ENCODE assay signal across 13 cellular contexts in the genomic region with DNA sequence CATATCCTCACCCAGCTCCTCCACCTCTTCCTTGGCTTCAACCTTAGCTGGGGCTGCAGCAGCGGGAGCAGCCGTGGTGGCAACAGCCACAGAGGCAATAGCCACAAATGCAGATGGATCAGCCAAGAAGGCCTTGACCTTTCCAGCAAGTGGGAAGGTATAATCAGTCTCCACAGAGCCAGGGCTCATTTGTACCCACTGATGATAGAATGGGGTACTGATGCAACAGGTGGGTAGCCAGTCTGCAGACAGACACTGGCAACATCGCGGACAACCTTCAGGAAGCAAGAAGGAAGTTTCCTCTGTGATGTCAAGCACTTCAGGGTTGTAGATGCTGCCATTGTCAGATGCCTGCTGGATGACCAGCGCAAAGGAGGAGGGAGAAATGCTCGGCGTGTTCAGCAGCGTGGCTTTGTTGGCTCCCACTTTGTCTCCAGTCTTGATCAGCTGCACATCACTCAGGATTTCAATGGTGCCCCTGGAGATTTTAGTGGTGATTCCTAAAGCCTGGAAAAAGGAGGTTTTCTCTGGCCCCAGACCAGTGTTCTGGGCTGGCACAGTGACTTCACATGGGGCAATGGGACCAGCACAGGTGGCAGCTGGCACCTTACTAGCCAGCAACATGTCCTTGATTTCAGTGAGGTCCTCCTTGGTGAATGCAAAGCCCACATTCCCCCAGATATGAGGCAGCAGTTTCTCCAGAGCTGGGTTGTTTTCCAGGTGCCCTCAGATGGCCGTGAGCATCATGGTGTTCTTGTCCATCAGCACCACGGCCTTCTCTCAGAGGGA. TPM values are rescaled to one million over a fixed set of nuclear protein-coding genes. Genes with fewer than 3 reads are reported as not detected.
A peak's percentile ranks its signal among the peaks of the same experiment; 100 is the strongest.
DNase-seq lines count a peak whose midpoint lies in the region; ATAC-seq and TF ChIP-seq lines count a peak whose summit lies in the region.
"Had no signal": no experiment of that assay in that cellular context is flagged by ENCODE, and none has a peak within 500 bp of the region (broad histone marks: within the 10 kb centered on the region; RNA-seq: fewer than 3 reads in every experiment).

No MANE protein-coding gene starts in this region.

- POLR2A ChIA-PET in RWPE1 (lab: Yijun Ruan, JAX; ENCODE audit: low non-redundant PET) = no interaction called here
- POLR2A ChIA-PET in activated CD4-positive, alpha-beta memory T cell treated with anti-CD3 and anti-CD28 coated beads for 36 hours (lab: Charles Lee) = no interaction called here

- peaks cover 23% of the 10 kb centered on the region for H3K4me1 ChIP-seq in body of pancreas

- H3K27me3 Mint-ChIP-seq in natural killer cell treated with Interleukin-12 subunit alpha and Interleukin-12 subunit beta and Interleukin-15 and Interleukin-18, amount 100 ng/mL, for 72 hours = no peaks in the 10 kb centered on the region
- peaks cover 2% of the 10 kb centered on the region for H3K27me3 Mint-ChIP-seq in activated CD4-positive, alpha-beta memory T cell treated with anti-CD3 and anti-CD28 coated beads for 36 hours
- H3K27me3 Mint-ChIP-seq: CD4-positive, alpha-beta T cell had no signal

- no peak overlapping the region for H3K27ac Mint-ChIP-seq in natural killer cell treated with Interleukin-12 subunit alpha and Interleukin-12 subunit beta and Interleukin-15 and Interleukin-18, amount 100 ng/mL, for 72 hours
- peak overlapping the region; percentile 83 for H3K27ac Mint-ChIP-seq in stimulated activated effector memory CD8-positive, alpha-beta T cell treated with anti-CD3 and anti-CD28 coated beads, Interleukin-12 subunit alpha, Interleukin-12 subunit beta, amount 100 ng/mL, for 72 hours
- H3K27ac Mint-ChIP-seq in activated CD4-positive, alpha-beta memory T cell treated with anti-CD3 and anti-CD28 coated beads for 36 hours = no peak overlapping the region
- H3K27ac Mint-ChIP-seq: B cell; CD4-positive, alpha-beta T cell; H9 had no signal

- CTCF ChIA-PET in RWPE1 (lab: Yijun Ruan, JAX) = interaction anchor here (1.4 to 1.8 kb wide), 2 partner anchors 13 to 34 kb away, joined by 3 to 7 read pairs; no protein-coding TSS in a partner anchor
- CTCF ChIA-PET in activated CD4-positive, alpha-beta memory T cell treated with anti-CD3 and anti-CD28 coated beads for 36 hours (lab: Charles Lee) = interaction anchor here (1.5 to 23.9 kb wide), 6 partner anchors 8 to 95 kb away, joined by 3 to 500 read pairs (median 68); a partner anchor contains a TSS

- H3K9me3 ChIP-seq in body of pancreas = no peaks in the 10 kb centered on the region

- H3K4me3 ChIP-seq in body of pancreas = no peak overlapping the region

- peaks cover 43 to 45% of the 10 kb centered on the region in 2 donors for H3K4me1 Mint-ChIP-seq in natural killer cell treated with Interleukin-12 subunit alpha and Interleukin-12 subunit beta and Interleukin-15 and Interleukin-18, amount 100 ng/mL, for 72 hours (ENCODE audit: low read depth in 2 of 2)
- peaks cover 44% of the 10 kb centered on the region for H3K4me1 Mint-ChIP-seq in stimulated activated effector memory CD8-positive, alpha-beta T cell treated with anti-CD3 and anti-CD28 coated beads, Interleukin-12 subunit alpha, Interleukin-12 subunit beta, amount 100 ng/mL, for 72 hours
- peaks cover 26% of the 10 kb centered on the region for H3K4me1 Mint-ChIP-seq in activated CD4-positive, alpha-beta memory T cell treated with anti-CD3 and anti-CD28 coated beads for 36 hours (ENCODE audit: low read depth)

- WGBS in body of pancreas, 2 donors = 66 to 78% methylated on average over 10 of the region's 10 CpGs

- no peaks in the 10 kb centered on the region for H3K27me3 ChIP-seq in body of pancreas

- H3K9me3 Mint-ChIP-seq in natural killer cell treated with Interleukin-12 subunit alpha and Interleukin-12 subunit beta and Interleukin-15 and Interleukin-18, amount 100 ng/mL, for 72 hours = no peaks in the 10 kb centered on the region
- no peaks in the 10 kb centered on the region for H3K9me3 Mint-ChIP-seq in stimulated activated effector memory CD8-positive, alpha-beta T cell treated with anti-CD3 and anti-CD28 coated beads, Interleukin-12 subunit alpha, Interleukin-12 subunit beta, amount 100 ng/mL, for 72 hours
- no peaks in the 10 kb centered on the region for H3K9me3 Mint-ChIP-seq in activated CD4-positive, alpha-beta memory T cell treated with anti-CD3 and anti-CD28 coated beads for 36 hours
- H3K9me3 Mint-ChIP-seq: CD4-positive, alpha-beta T cell; H9 had no signal

- H3K27ac ChIP-seq in RWPE1 (peak overlapping the region; percentile 76; the same call in 1 of the 2 replicates), body of pancreas (peak overlapping the region in 3 of 4 donors; percentile 7 to 38 (median 14))

- no peak for TF ChIP-seq POLR2A in body of pancreas (IDR thresholded peaks at IDR 0.05)

- intact Hi-C loops in body of pancreas (cut with DNase I) = no loop called here
- intact Hi-C loops in activated CD4-positive, alpha-beta memory T cell treated with anti-CD3 and anti-CD28 coated beads for 36 hours (cut with micrococcal nuclease) = no loop called here

- no peak for DNase-seq in RWPE1 (ENCODE audit: low spot score)
- peak; percentile 70 to 88 (median 82) for DNase-seq in body of pancreas
- DNase-seq in natural killer cell treated with Interleukin-12 subunit alpha and Interleukin-12 subunit beta and Interleukin-15 and Interleukin-18, amount 100 ng/mL, for 72 hours (ENCODE audit: low spot score) = peak; percentile 55
- no peak for DNase-seq in stimulated activated effector memory CD8-positive, alpha-beta T cell treated with anti-CD3 and anti-CD28 coated beads, Interleukin-12 subunit alpha, Interleukin-12 subunit beta, amount 100 ng/mL, for 72 hours (ENCODE audit: low spot score in 2 of 2)
- DNase-seq in effector CD4-positive, alpha-beta T cell = no peak
- DNase-seq in D341Med (ENCODE audit: low spot score) = no peak
- DNase-seq in activated CD4-positive, alpha-beta memory T cell treated with anti-CD3 and anti-CD28 coated beads for 36 hours = no peak
- DNase-seq: GOT3, H9 had no signal

- H3K36me3 Mint-ChIP-seq in natural killer cell treated with Interleukin-12 subunit alpha and Interleukin-12 subunit beta and Interleukin-15 and Interleukin-18, amount 100 ng/mL, for 72 hours = no peaks in the 10 kb centered on the region
- peaks cover 6% of the 10 kb centered on the region for H3K36me3 Mint-ChIP-seq in stimulated activated effector memory CD8-positive, alpha-beta T cell treated with anti-CD3 and anti-CD28 coated beads, Interleukin-12 subunit alpha, Interleukin-12 subunit beta, amount 100 ng/mL, for 72 hours
- H3K36me3 Mint-ChIP-seq in activated CD4-positive, alpha-beta memory T cell treated with anti-CD3 and anti-CD28 coated beads for 36 hours = no peaks in the 10 kb centered on the region

- ATAC-seq in body of pancreas = peak; percentile 75
- ATAC-seq in natural killer cell treated with Interleukin-12 subunit alpha and Interleukin-12 subunit beta and Interleukin-15 and Interleukin-18, amount 100 ng/mL, for 72 hours = no peak
- no peak for ATAC-seq in stimulated activated effector memory CD8-positive, alpha-beta T cell treated with anti-CD3 and anti-CD28 coated beads, Interleukin-12 subunit alpha, Interleukin-12 subunit beta, amount 100 ng/mL, for 72 hours

- TF ChIP-seq CTCF in RWPE1 (conservative IDR thresholded peaks at IDR 0.05; ENCODE audit: low read depth) = no peak
- no peak for TF ChIP-seq CTCF in body of pancreas (IDR thresholded peaks at IDR 0.05)

- H3K36me3 ChIP-seq in body of pancreas (replicated peaks in 1 of 2; ENCODE audit: insufficient read depth in 1 of 2, low read depth in 2 of 2) = no peaks in the 10 kb centered on the region

- no peak overlapping the region for H3K4me3 Mint-ChIP-seq in natural killer cell treated with Interleukin-12 subunit alpha and Interleukin-12 subunit beta and Interleukin-15 and Interleukin-18, amount 100 ng/mL, for 72 hours
- no peak overlapping the region for H3K4me3 Mint-ChIP-seq in stimulated activated effector memory CD8-positive, alpha-beta T cell treated with anti-CD3 and anti-CD28 coated beads, Interleukin-12 subunit alpha, Interleukin-12 subunit beta, amount 100 ng/mL, for 72 hours
- no peak overlapping the region for H3K4me3 Mint-ChIP-seq in activated CD4-positive, alpha-beta memory T cell treated with anti-CD3 and anti-CD28 coated beads for 36 hours
- H3K4me3 Mint-ChIP-seq: B cell, H9 had no signal

RNA-seq across cellular contexts. Expression of a gene that starts 4.8 kb away (rescaled TPM):
- total RNA-seq in body of pancreas = 1 to 10 TPM; 3.1 to 4.6 TPM
- total RNA-seq in natural killer cell treated with Interleukin-12 subunit alpha and Interleukin-12 subunit beta and Interleukin-15 and Interleukin-18, amount 100 ng/mL, for 72 hours = 100 to 1,000 TPM in 1 of 2 donors, 10 to 100 TPM in 1; 90.5 to 109 TPM
- total RNA-seq in activated CD4-positive, alpha-beta memory T cell treated with anti-CD3 and anti-CD28 coated beads for 36 hours = 10 to 100 TPM; 65.3 to 70.7 TPM

RNA-seq across cellular contexts. Expression of a gene that starts 10.9 kb away (rescaled TPM):
- total RNA-seq in body of pancreas = 10 to 100 TPM in 1 of 2 donors, 1 to 10 TPM in 1; 8.8 to 22.4 TPM
- total RNA-seq in natural killer cell treated with Interleukin-12 subunit alpha and Interleukin-12 subunit beta and Interleukin-15 and Interleukin-18, amount 100 ng/mL, for 72 hours = 10 to 100 TPM; 16.7 to 17.5 TPM
- total RNA-seq in activated CD4-positive, alpha-beta memory T cell treated with anti-CD3 and anti-CD28 coated beads for 36 hours = 1 to 10 TPM; 6.7 to 7.4 TPM

RNA-seq across cellular contexts. Expression of a gene that starts 28.2 kb away (rescaled TPM):
- 10 to 100 TPM; 17.1 to 26.4 TPM for total RNA-seq in body of pancreas
- under 1 TPM; 0.29 to 0.47 TPM for total RNA-seq in natural killer cell treated with Interleukin-12 subunit alpha and Interleukin-12 subunit beta and Interleukin-15 and Interleukin-18, amount 100 ng/mL, for 72 hours
- 1 to 10 TPM in 1 of 2 experiments, under 1 TPM in 1; 0.53 to 1.6 TPM for total RNA-seq in activated CD4-positive, alpha-beta memory T cell treated with anti-CD3 and anti-CD28 coated beads for 36 hours

RNA-seq across cellular contexts. Expression of a gene that starts 29.7 kb away (rescaled TPM):
- not detected for total RNA-seq in body of pancreas
- total RNA-seq in natural killer cell treated with Interleukin-12 subunit alpha and Interleukin-12 subunit beta and Interleukin-15 and Interleukin-18, amount 100 ng/mL, for 72 hours = not detected
- not detected for total RNA-seq in activated CD4-positive, alpha-beta memory T cell treated with anti-CD3 and anti-CD28 coated beads for 36 hours
- total RNA-seq: Calu3; CD4-positive, alpha-beta T cell; HT-29 had no signal

RNA-seq across cellular contexts. Expression of a gene that starts 38.3 kb away (rescaled TPM):
- not detected for total RNA-seq in body of pancreas
- total RNA-seq in natural killer cell treated with Interleukin-12 subunit alpha and Interleukin-12 subunit beta and Interleukin-15 and Interleukin-18, amount 100 ng/mL, for 72 hours = not detected
- total RNA-seq in activated CD4-positive, alpha-beta memory T cell treated with anti-CD3 and anti-CD28 coated beads for 36 hours = not detected
- total RNA-seq: B cell; Calu3; CD4-positive, alpha-beta T cell; H9 had no signal

Comparison
In these comparisons a context has a peak if more than half of its experiments do, and no peak if none do; other contexts are left out.
1. DNase-seq: peak in body of pancreas (4 of 4) and natural killer cell treated with Interleukin-12 subunit alpha and Interleukin-12 subunit beta and Interleukin-15 and Interleukin-18, amount 100 ng/mL, for 72 hours (single experiment); none in RWPE1 (single experiment), stimulated activated effector memory CD8-positive, alpha-beta T cell treated with anti-CD3 and anti-CD28 coated beads, Interleukin-12 subunit alpha, Interleukin-12 subunit beta, amount 100 ng/mL, for 72 hours (0 of 2), effector CD4-positive, alpha-beta T cell (single experiment), D341Med (single experiment) and activated CD4-positive, alpha-beta memory T cell treated with anti-CD3 and anti-CD28 coated beads for 36 hours (single experiment).
2. RNA of a gene that starts 4.8 kb away (total RNA-seq): 90.5 to 109 TPM in natural killer cell treated with Interleukin-12 subunit alpha and Interleukin-12 subunit beta and Interleukin-15 and Interleukin-18, amount 100 ng/mL, for 72 hours and 65.3 to 70.7 TPM in activated CD4-positive, alpha-beta memory T cell treated with anti-CD3 and anti-CD28 coated beads for 36 hours; 3.1 to 4.6 TPM in body of pancreas; every median in the first group is over 10 times any median in the second.
3. RNA of a gene that starts 28.2 kb away (total RNA-seq): 17.1 to 26.4 TPM in body of pancreas; 0.53 to 1.6 TPM in activated CD4-positive, alpha-beta memory T cell treated with anti-CD3 and anti-CD28 coated beads for 36 hours and 0.29 to 0.47 TPM in natural killer cell treated with Interleukin-12 subunit alpha and Interleukin-12 subunit beta and Interleukin-15 and Interleukin-18, amount 100 ng/mL, for 72 hours; every median in the first group is over 4 times any median in the second.